Comparison of ENCODE assay signal across 13 cellular contexts in the genomic region with DNA sequence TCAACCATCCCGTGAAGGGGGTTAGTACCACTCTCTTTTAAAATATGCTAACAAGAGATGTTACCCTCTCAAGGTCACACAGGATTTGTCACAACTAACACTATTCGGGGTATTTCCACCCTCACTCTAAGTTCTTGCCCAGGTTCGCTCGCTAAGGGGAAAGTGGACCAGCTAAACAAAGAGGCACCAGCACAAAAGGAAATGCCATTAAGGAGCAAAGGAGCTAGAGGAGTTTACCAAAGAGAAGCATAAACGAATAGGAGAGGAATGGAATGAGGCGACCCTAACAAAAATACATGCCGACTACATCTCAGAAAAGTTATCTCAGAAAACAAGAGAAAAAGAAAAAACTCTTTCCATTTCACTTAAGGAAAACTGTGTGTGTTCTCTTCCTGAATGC.
"Had no signal": no experiment of that assay in that cellular context is flagged by ENCODE, and none has a peak within 500 bp of the region (broad histone marks: within the 10 kb centered on the region; RNA-seq: fewer than 3 reads in every experiment).

No MANE protein-coding gene starts in this region.

- H3K4me3 ChIP-seq: coronary artery, pancreas, tibial artery had no signal

- H3K9me3 ChIP-seq: pancreas, tibial artery had no signal

- H3K27ac ChIP-seq: coronary artery, pancreas, tibial artery had no signal

- H3K4me1 ChIP-seq: pancreas, tibial artery had no signal

- DNase-seq: activated CD4-positive, alpha-beta T cell treated with anti-CD3 and anti-CD28 coated beads, Interleukin-2, amount 50 U/mL, for 48 hours; activated naive CD4-positive, alpha-beta T cell treated with anti-CD3 and anti-CD28 coated beads, Interleukin-2, amount 10 ng/mL, durations not matched to agents 7 days and 5 days; central memory CD4-positive, alpha-beta T cell; foreskin melanocyte; pancreas; stimulated activated CD4-positive, alpha-beta T cell treated with anti-CD3 and anti-CD28 coated beads, Interleukin-15, amount 100 ng/mL, for 24 hours; stimulated activated CD4-positive, alpha-beta T cell treated with anti-CD3 and anti-CD28 coated beads, Interleukin-4, amount 100 ng/mL, for 1 hour; stimulated activated naive B cell treated with anti-CD40 and anti-IgM and Interleukin-4, amounts not matched to agents 10 μg/mL and 1 μg/mL and 100 μg/mL, for 72 hours; tibial artery had no signal

- H3K27me3 ChIP-seq: pancreas, tibial artery had no signal

- H3K27ac Mint-ChIP-seq: activated naive CD4-positive, alpha-beta T cell treated with anti-CD3 and anti-CD28 coated beads, Interleukin-2, amount 10 ng/mL, durations not matched to agents 7 days and 5 days; activated T-helper 2 cell treated with anti-CD3 and anti-CD28 coated beads, Interferon-gamma antibody, Interleukin-2, Interleukin-4, amounts not matched to agents 10 μg/mL and 5 μg/mL and 100 μg/mL, durations not matched to agents 14 hours and 24 hours and 36 hours; mesothelial cell of epicardium; stimulated activated naive B cell treated with anti-CD40 and anti-IgM and Interleukin-4, amounts not matched to agents 10 μg/mL and 1 μg/mL and 100 μg/mL, for 72 hours had no signal

- H3K36me3 Mint-ChIP-seq: activated naive CD4-positive, alpha-beta T cell treated with anti-CD3 and anti-CD28 coated beads, Interleukin-2, amount 10 ng/mL, durations not matched to agents 7 days and 5 days; stimulated activated naive B cell treated with anti-CD40 and anti-IgM and Interleukin-4, amounts not matched to agents 10 μg/mL and 1 μg/mL and 100 μg/mL, for 72 hours had no signal

- H3K4me3 Mint-ChIP-seq: activated naive CD4-positive, alpha-beta T cell treated with anti-CD3 and anti-CD28 coated beads, Interleukin-2, amount 10 ng/mL, durations not matched to agents 7 days and 5 days; mesothelial cell of epicardium; neural crest cell; stimulated activated naive B cell treated with anti-CD40 and anti-IgM and Interleukin-4, amounts not matched to agents 10 μg/mL and 1 μg/mL and 100 μg/mL, for 72 hours had no signal

- H3K36me3 ChIP-seq: pancreas, tibial artery had no signal

- H3K4me1 Mint-ChIP-seq: activated naive CD4-positive, alpha-beta T cell treated with anti-CD3 and anti-CD28 coated beads, Interleukin-2, amount 10 ng/mL, durations not matched to agents 7 days and 5 days had no signal

- H3K9me3 Mint-ChIP-seq: activated naive CD4-positive, alpha-beta T cell treated with anti-CD3 and anti-CD28 coated beads, Interleukin-2, amount 10 ng/mL, durations not matched to agents 7 days and 5 days; activated T-helper 2 cell treated with anti-CD3 and anti-CD28 coated beads, Interferon-gamma antibody, Interleukin-2, Interleukin-4, amounts not matched to agents 10 μg/mL and 5 μg/mL and 100 μg/mL, durations not matched to agents 14 hours and 24 hours and 36 hours; mesothelial cell of epicardium; neural crest cell; stimulated activated naive B cell treated with anti-CD40 and anti-IgM and Interleukin-4, amounts not matched to agents 10 μg/mL and 1 μg/mL and 100 μg/mL, for 72 hours had no signal

- ATAC-seq: stimulated activated naive B cell treated with anti-CD40 and anti-IgM and Interleukin-4, amounts not matched to agents 10 μg/mL and 1 μg/mL and 100 μg/mL, for 72 hours had no signal
